Comparison of ENCODE assay signal across 10 cellular contexts in the genomic region with DNA sequence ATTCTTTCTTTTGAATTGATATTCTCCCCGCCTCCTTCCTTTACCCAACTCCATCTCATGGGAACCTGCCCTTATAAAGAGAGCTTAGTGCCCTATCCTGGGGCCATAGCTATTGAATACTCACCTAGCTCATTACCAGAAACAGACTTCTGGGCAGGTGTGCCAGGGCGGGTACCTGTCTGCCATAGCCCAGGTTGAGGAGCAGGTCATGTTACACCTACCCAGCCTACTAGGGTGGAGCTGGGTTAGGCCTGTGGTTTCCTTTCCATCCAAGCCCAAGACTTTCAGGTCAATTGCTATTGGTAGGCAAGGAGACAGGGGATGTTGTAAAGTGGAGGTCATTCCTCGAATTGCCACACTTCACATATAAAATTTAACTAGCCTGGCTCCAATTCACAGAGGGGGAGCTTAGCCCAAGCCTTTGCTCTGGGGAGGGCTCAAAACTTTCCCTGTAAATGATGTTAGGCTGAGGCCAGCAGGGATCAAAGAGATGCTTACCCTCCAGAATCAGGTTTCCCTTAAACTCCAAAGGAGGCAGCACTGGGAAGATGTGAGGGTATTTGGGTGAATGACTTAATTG.
A peak's percentile ranks its signal among the peaks of the same experiment; 100 is the strongest.
DNase-seq lines count a peak whose midpoint lies in the region; ATAC-seq and TF ChIP-seq lines count a peak whose summit lies in the region.
"Had no signal": no experiment of that assay in that cellular context is flagged by ENCODE, and none has a peak within 500 bp of the region (broad histone marks: within the 10 kb centered on the region; RNA-seq: fewer than 3 reads in every experiment).

No MANE protein-coding gene starts in this region.

- no peaks in the 10 kb centered on the region for H3K36me3 ChIP-seq in MM.1S (replicated peaks; ENCODE audit: insufficient read depth, low read length)
- H3K36me3 ChIP-seq in osteoblast (ENCODE audit: insufficient read depth, low read length) = peaks cover 38% of the 10 kb centered on the region

- H3K4me3 Mint-ChIP-seq in endothelial cell (ENCODE audit: unreplicated experiment) = peak overlapping the region; percentile 8
- no peak overlapping the region for H3K4me3 Mint-ChIP-seq in activated CD8-positive, alpha-beta T cell treated with anti-CD3 and anti-CD28 coated beads for 36 hours

- H3K79me2 ChIP-seq in MM.1S (ENCODE audit: low read length) = peaks cover 45% of the 10 kb centered on the region
- H3K79me2 ChIP-seq in osteoblast (ENCODE audit: insufficient read depth, low read length) = peaks cover 89% of the 10 kb centered on the region

- no peak overlapping the region for H3K27ac Mint-ChIP-seq in endothelial cell (ENCODE audit: unreplicated experiment)
- no peak overlapping the region for H3K27ac Mint-ChIP-seq in activated CD8-positive, alpha-beta T cell treated with anti-CD3 and anti-CD28 coated beads for 36 hours

- peaks cover 33% of the 10 kb centered on the region for H3F3A ChIP-seq in MM.1S (ENCODE audit: insufficient read depth, low read length)

- POLR2A ChIA-PET in activated CD8-positive, alpha-beta T cell treated with anti-CD3 and anti-CD28 coated beads for 36 hours (lab: Charles Lee) = no interaction called here

- H3K9me3 ChIP-seq in MM.1S (replicated peaks; ENCODE audit: insufficient read depth, low read length) (no peaks in the 10 kb centered on the region), osteoblast (ENCODE audit: low read depth, low read length) (no peaks in the 10 kb centered on the region)

- H3K9me2 ChIP-seq in MM.1S (replicated peaks; ENCODE audit: insufficient read depth, low read length) = no peaks in the 10 kb centered on the region

- no peak overlapping the region for H3K27ac ChIP-seq in MM.1S (ENCODE audit: low read length)
- peak overlapping the region; percentile 49 for H3K27ac ChIP-seq in osteoblast (ENCODE audit: low read depth, low read length)

- no peaks in the 10 kb centered on the region for H3K9me3 Mint-ChIP-seq in endothelial cell (ENCODE audit: unreplicated experiment)
- H3K9me3 Mint-ChIP-seq in activated CD8-positive, alpha-beta T cell treated with anti-CD3 and anti-CD28 coated beads for 36 hours = no peaks in the 10 kb centered on the region

- TF ChIP-seq CTCF in MM.1S (IDR thresholded peaks at IDR 0.05; ENCODE audit: low read length) (no peak), endothelial cell (IDR thresholded peaks at IDR 0.05; ENCODE audit: unreplicated experiment) (no peak), osteoblast (IDR thresholded peaks at IDR 0.05; ENCODE audit: extremely low read depth, low read depth, low read length) (no peak)
- TF ChIP-seq CTCF in activated CD8-positive, alpha-beta T cell treated with anti-CD3 and anti-CD28 coated beads for 36 hours (IDR thresholded peaks at IDR 0.05) = no peak

- H3K4me1 ChIP-seq in MM.1S (ENCODE audit: low read length) (peaks cover 47% of the 10 kb centered on the region), osteoblast (ENCODE audit: insufficient read depth, low read length) (peaks cover 69% of the 10 kb centered on the region)

- DNase-seq in NCI-H2107 treated with DMSO at 0.1 percent for 48 hours (lab: John Stamatoyannopoulos, UW; ENCODE audit: unreplicated experiment) = peak; percentile 74
- no peak for DNase-seq in NCI-H2107 (lab: John Stamatoyannopoulos, UW)
- peak; percentile 76 for DNase-seq in MM.1S
- no peak for DNase-seq in endothelial cell (ENCODE audit: low spot score)
- peak; percentile 61 for DNase-seq in osteoblast (ENCODE audit: insufficient read length, low spot score, missing footprints)
- DNase-seq in activated CD8-positive, alpha-beta T cell treated with anti-CD3 and anti-CD28 coated beads for 36 hours = no peak
- DNase-seq: amniotic stem cell, NCI-H1092 treated with DMSO at 0.1 percent for 48 hours had no signal

- H3K27me3 ChIP-seq in MM.1S (replicated peaks; ENCODE audit: insufficient read depth, low read length) (no peaks in the 10 kb centered on the region), osteoblast (ENCODE audit: insufficient read depth, low read length) (no peaks in the 10 kb centered on the region)

- no peak overlapping the region for H2AFZ ChIP-seq in MM.1S (ENCODE audit: low read length)
- H2AFZ ChIP-seq in osteoblast (ENCODE audit: low read length) = no peak overlapping the region

- ATAC-seq in GM21723 (IDR thresholded peaks at IDR 0.05; ENCODE audit: unreplicated experiment) (no peak), HG02623 (IDR thresholded peaks at IDR 0.05; ENCODE audit: unreplicated experiment) (no peak)
- ATAC-seq in activated CD8-positive, alpha-beta T cell treated with anti-CD3 and anti-CD28 coated beads for 36 hours = no peak

- H3K4me1 Mint-ChIP-seq in endothelial cell (ENCODE audit: unreplicated experiment) = peaks cover 27% of the 10 kb centered on the region
- H3K4me1 Mint-ChIP-seq in activated CD8-positive, alpha-beta T cell treated with anti-CD3 and anti-CD28 coated beads for 36 hours (ENCODE audit: low read depth) = peaks cover 9% of the 10 kb centered on the region

- intact Hi-C loops in activated CD8-positive, alpha-beta T cell treated with anti-CD3 and anti-CD28 coated beads for 36 hours (cut with micrococcal nuclease) = no loop called here

- H3K4me2 ChIP-seq in MM.1S (ENCODE audit: low read depth, low read length) (peak overlapping the region; percentile 92; the same call in 1 of the 2 replicates), osteoblast (ENCODE audit: insufficient read depth, low read length) (no peak overlapping the region)

- H3K4me3 ChIP-seq in MM.1S (ENCODE audit: low read length) = no peak overlapping the region
- no peak overlapping the region for H3K4me3 ChIP-seq in osteoblast (ENCODE audit: insufficient read depth, low read length)

- no peak overlapping the region for H3K9ac ChIP-seq in MM.1S (ENCODE audit: low read length)

- H3K36me3 Mint-ChIP-seq in endothelial cell (ENCODE audit: low read depth, unreplicated experiment) = no peaks in the 10 kb centered on the region
- no peaks in the 10 kb centered on the region for H3K36me3 Mint-ChIP-seq in activated CD8-positive, alpha-beta T cell treated with anti-CD3 and anti-CD28 coated beads for 36 hours (ENCODE audit: low read depth)

- CTCF ChIA-PET in activated CD8-positive, alpha-beta T cell treated with anti-CD3 and anti-CD28 coated beads for 36 hours (lab: Charles Lee) = interaction anchor here (1.5 kb wide), 1 partner anchor 258 kb away, joined by 3 read pairs; no protein-coding TSS in a partner anchor

- peaks cover 17% of the 10 kb centered on the region for H3K27me3 Mint-ChIP-seq in endothelial cell (ENCODE audit: unreplicated experiment)
- peaks cover 22% of the 10 kb centered on the region for H3K27me3 Mint-ChIP-seq in activated CD8-positive, alpha-beta T cell treated with anti-CD3 and anti-CD28 coated beads for 36 hours

- H4K20me1 ChIP-seq in MM.1S (ENCODE audit: insufficient read depth, low read length) (no peaks in the 10 kb centered on the region), osteoblast (ENCODE audit: insufficient read depth, low read length) (peaks cover 56% of the 10 kb centered on the region)

Comparison
In these comparisons a context has a peak if more than half of its experiments do, and no peak if none do; other contexts are left out.
1. DNase-seq: peak in NCI-H2107 treated with DMSO at 0.1 percent for 48 hours (single experiment), MM.1S (single experiment) and osteoblast (single experiment); none in NCI-H2107 (single experiment), endothelial cell (single experiment) and activated CD8-positive, alpha-beta T cell treated with anti-CD3 and anti-CD28 coated beads for 36 hours (single experiment).